Comparison of ENCODE assay signal across 1 cellular context in the genomic region with DNA sequence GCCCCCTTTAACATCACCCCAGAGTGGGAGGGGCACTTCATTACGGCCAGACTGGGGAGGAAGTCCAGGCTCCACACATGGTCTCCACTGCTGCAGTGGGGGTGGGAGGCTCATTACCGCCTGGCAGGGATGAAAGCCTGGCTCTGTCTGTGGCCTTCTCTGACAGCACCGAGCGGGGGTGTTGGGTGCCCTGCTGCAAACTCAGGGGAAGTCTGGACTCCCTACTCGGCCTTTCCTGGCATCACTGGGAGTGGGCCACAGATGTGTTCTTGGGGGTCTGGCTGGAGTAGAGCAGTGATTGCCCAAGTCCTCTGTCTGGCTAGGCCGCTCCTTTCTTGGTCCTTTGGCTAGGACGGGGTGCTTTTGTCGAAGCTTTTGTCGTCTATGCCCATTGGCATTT.
TF ChIP-seq lines count a peak whose summit lies in the region.

No MANE protein-coding gene starts in this region.

TF ChIP-seq in GM23338, 12 proteins besides CTCF, POLR2A, EP300 and RAD21 (continued from another document):
- TF ChIP-seq EZH2 (IDR thresholded peaks at IDR 0.05; ENCODE audit: low read depth, unreplicated experiment) = no peak
- TF ChIP-seq STAT1 (IDR thresholded peaks at IDR 0.05; ENCODE audit: unreplicated experiment) = no peak
- TF ChIP-seq, protein P1, sequence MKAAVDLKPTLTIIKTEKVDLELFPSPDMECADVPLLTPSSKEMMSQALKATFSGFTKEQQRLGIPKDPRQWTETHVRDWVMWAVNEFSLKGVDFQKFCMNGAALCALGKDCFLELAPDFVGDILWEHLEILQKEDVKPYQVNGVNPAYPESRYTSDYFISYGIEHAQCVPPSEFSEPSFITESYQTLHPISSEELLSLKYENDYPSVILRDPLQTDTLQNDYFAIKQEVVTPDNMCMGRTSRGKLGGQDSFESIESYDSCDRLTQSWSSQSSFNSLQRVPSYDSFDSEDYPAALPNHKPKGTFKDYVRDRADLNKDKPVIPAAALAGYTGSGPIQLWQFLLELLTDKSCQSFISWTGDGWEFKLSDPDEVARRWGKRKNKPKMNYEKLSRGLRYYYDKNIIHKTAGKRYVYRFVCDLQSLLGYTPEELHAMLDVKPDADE (IDR thresholded peaks at IDR 0.05) = no peak
- TF ChIP-seq POLR2AphosphoS5 (IDR thresholded peaks at IDR 0.05; ENCODE audit: low read depth) = no peak
- no peak for TF ChIP-seq CREB1 (CRISPR knock-in tag; IDR thresholded peaks at IDR 0.05; ENCODE audit: low read depth)
- no peak for TF ChIP-seq JUNB (IDR thresholded peaks at IDR 0.05; ENCODE audit: unreplicated experiment)
